In genomic region chr18:36169938-36170337, GRCh38 we compare ENCODE assay signal across 1 cellular context.
TF ChIP-seq lines count a peak whose summit lies in the region.

No MANE protein-coding gene starts in this region.

TF ChIP-seq in K562, 482 proteins besides CTCF, POLR2A, EP300 and RAD21:
- TF ChIP-seq SIX5 (IDR thresholded peaks at IDR 0.05; ENCODE audit: borderline replicate concordance in 1 of 2, insufficient read depth in 1 of 2, low read depth in 1 of 2, low read length in 2 of 2) (no peak), ETV5 (CRISPR knock-in tag; IDR thresholded peaks at IDR 0.05; ENCODE audit: low read depth) (no peak), ZNF583 (CRISPR knock-in tag; IDR thresholded peaks at IDR 0.05) (no peak), SMAD2 (IDR thresholded peaks at IDR 0.05; ENCODE audit: low read depth, low read length) (no peak), TBP (optimal IDR thresholded peaks at IDR 0.05; ENCODE audit: low read depth, low read length) (no peak), GATA2 (CRISPR knock-in tag; IDR thresholded peaks at IDR 0.05) (no peak), SMAD1 (IDR thresholded peaks at IDR 0.05; ENCODE audit: low read depth, low read length, partially characterized antibody) (no peak), GTF2A2 (tag; IDR thresholded peaks at IDR 0.05) (no peak), GABPB2 (CRISPR knock-in tag; conservative IDR thresholded peaks at IDR 0.05) (no peak), STAT6 (CRISPR knock-in tag; IDR thresholded peaks at IDR 0.05) (no peak), ZNF395 (CRISPR knock-in tag; IDR thresholded peaks at IDR 0.05) (no peak), ZEB2 (IDR thresholded peaks at IDR 0.05) (no peak), ESRRB (CRISPR knock-in tag; IDR thresholded peaks at IDR 0.05; ENCODE audit: borderline replicate concordance) (no peak), HSF4 (CRISPR knock-in tag; IDR thresholded peaks at IDR 0.05; ENCODE audit: borderline replicate concordance) (no peak), ZNF764 (CRISPR knock-in tag; IDR thresholded peaks at IDR 0.05; ENCODE audit: low read depth) (no peak)
